Comparison of ENCODE assay signal across 1 cellular context in genomic region chr6:16921399-16922110, GRCh38.
TF ChIP-seq lines count a peak whose summit lies in the region.

No MANE protein-coding gene starts in this region.

TF ChIP-seq in HEK293, 187 proteins besides CTCF, POLR2A, EP300 and RAD21 (continued from another document):
- TF ChIP-seq ZBTB44 (tag by site-specific recombination; IDR thresholded peaks at IDR 0.05) (peak; percentile 93), ZNF404 (tag by site-specific recombination; IDR thresholded peaks at IDR 0.05) (no peak), IKZF3 (tag by site-specific recombination; IDR thresholded peaks at IDR 0.05) (0 out of 2 replicates have a peak, but pooled peaks have one; percentile 33), OSR2 (tag by site-specific recombination; IDR thresholded peaks at IDR 0.05) (peak; percentile 95), GLIS2 (tag by site-specific recombination; IDR thresholded peaks at IDR 0.05) (no peak), AEBP2 (tag by site-specific recombination; IDR thresholded peaks at IDR 0.05; ENCODE audit: borderline replicate concordance) (no peak), ZNF138 (tag by site-specific recombination; IDR thresholded peaks at IDR 0.05; ENCODE audit: borderline replicate concordance) (no peak), ZNF394 (tag by site-specific recombination; IDR thresholded peaks at IDR 0.05; ENCODE audit: borderline replicate concordance) (peak; percentile 35; the same call in 1 of the 2 replicates), TSHZ1 (tag by site-specific recombination; IDR thresholded peaks at IDR 0.05; ENCODE audit: borderline replicate concordance) (peak; percentile 34; the same call in 1 of the 2 replicates), ZNF561 (tag by site-specific recombination; IDR thresholded peaks at IDR 0.05; ENCODE audit: borderline replicate concordance) (no peak), ZNF449 (tag by site-specific recombination; IDR thresholded peaks at IDR 0.05) (no peak), ZNF221 (tag by site-specific recombination; IDR thresholded peaks at IDR 0.05; ENCODE audit: borderline replicate concordance) (no peak), PRDM6 (tag by site-specific recombination; IDR thresholded peaks at IDR 0.05) (peak; percentile 86), ZBTB8A (tag by site-specific recombination; IDR thresholded peaks at IDR 0.05) (peak; percentile 32; the same call in 1 of the 2 replicates)
